ENCODE assay signal across 19 cellular contexts in the genomic region with DNA sequence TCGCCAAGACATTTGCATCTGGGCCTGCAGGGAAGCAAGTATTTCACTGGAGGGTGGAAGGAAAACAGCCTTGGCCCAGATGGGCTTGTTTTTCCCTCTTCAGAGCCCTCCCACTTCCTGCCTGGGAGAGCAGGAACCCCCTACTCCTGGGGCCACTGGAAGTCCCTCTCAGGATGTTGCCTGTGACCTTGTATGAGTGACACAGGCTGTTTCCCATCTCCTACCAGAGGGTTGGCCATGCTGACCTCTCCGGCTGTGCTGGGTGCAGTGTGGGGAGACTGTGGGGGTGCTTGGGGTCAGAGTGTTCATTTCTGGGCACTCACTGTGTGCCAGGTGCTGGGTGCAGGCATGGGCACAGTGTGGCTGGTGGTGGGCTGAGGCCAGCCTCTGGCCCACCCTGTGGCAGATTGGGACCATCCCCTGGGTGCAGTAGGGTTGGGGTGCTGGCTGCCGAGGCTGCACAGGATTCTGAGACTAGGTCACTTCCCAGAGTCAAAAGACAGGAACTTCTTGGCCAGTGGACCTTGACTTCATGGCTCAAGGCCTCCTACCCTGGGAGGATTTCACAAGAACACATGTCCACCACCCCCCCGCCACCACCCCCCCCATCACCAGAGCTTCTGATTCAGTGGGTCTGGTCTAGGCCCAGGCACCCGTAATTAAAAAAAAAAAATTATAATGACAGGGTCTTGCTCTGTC. TPM values are rescaled to one million over a fixed set of nuclear protein-coding genes. Genes with fewer than 3 reads are reported as not detected.
A peak's percentile ranks its signal among the peaks of the same experiment; 100 is the strongest.
DNase-seq lines count a peak whose midpoint lies in the region; ATAC-seq and TF ChIP-seq lines count a peak whose summit lies in the region.
"Had no signal": no experiment of that assay in that cellular context is flagged by ENCODE, and none has a peak within 500 bp of the region (broad histone marks: within the 10 kb centered on the region; RNA-seq: fewer than 3 reads in every experiment).

No MANE protein-coding gene starts in this region.

- in situ Hi-C loops in transverse colon (cut with MboI; ENCODE audit: low pct_ligation_motif_present in 1 of 4, low pct_unique_long_range_greater_than_20kb in 1 of 4, low sequenced_read_pairs in 3 of 4): no loop called here

- H3K27ac ChIP-seq in heart left ventricle (peak overlapping the region; percentile 64 to 92 (median 74)), transverse colon (peak overlapping the region; percentile 17 to 81 (median 64))

- no peak for TF ChIP-seq EP300 in transverse colon (IDR thresholded peaks at IDR 0.05; ENCODE audit: low read depth)

- H3K9ac ChIP-seq in mucosa of stomach (ENCODE audit: low read length): peak overlapping the region; percentile 26
- H3K9ac ChIP-seq: SK-N-SH had no signal

- H3K4me3 ChIP-seq in heart left ventricle (no peak overlapping the region), mucosa of stomach (ENCODE audit: low read length) (no peak overlapping the region), transverse colon (no peak overlapping the region), H7 (ENCODE audit: insufficient read depth, low read depth, low read length) (no peak overlapping the region)
- H3K4me3 ChIP-seq: mucosa of descending colon, pancreas had no signal

- H3K9me3 ChIP-seq in heart left ventricle: no peaks in the 10 kb centered on the region
- no peaks in the 10 kb centered on the region for H3K9me3 ChIP-seq in mucosa of stomach (ENCODE audit: control insufficient read depth, low read length)
- no peaks in the 10 kb centered on the region for H3K9me3 ChIP-seq in transverse colon
- H3K9me3 ChIP-seq: mucosa of descending colon, pancreas, SK-N-SH had no signal

- peak; percentile 46 for DNase-seq in UCSD-AML1 (lab: John Stamatoyannopoulos, UW; ENCODE audit: unreplicated experiment)
- peak in 4 of 5 donors; percentile 55 to 70 (median 63) for DNase-seq in heart left ventricle
- DNase-seq in transverse colon: no peak
- no peak for DNase-seq in hypothalamus (lab: John Stamatoyannopoulos, UW)
- DNase-seq in CD1c-positive myeloid dendritic cell (ENCODE audit: extremely low spot score): no peak
- no peak for DNase-seq in occipital lobe (lab: John Stamatoyannopoulos, UW)
- no peak for DNase-seq in H7
- DNase-seq: activated CD4-positive, alpha-beta memory T cell treated with anti-CD3 and anti-CD28 coated beads for 36 hours; activated naive CD8-positive, alpha-beta T cell treated with anti-CD3 and anti-CD28 coated beads, Interleukin-2, amount 50 U/mL, for 24 hours; DMS79; foreskin melanocyte; mucosa of descending colon; NCI-H146; pancreas; SK-N-SH had no signal

- H3K36me3 ChIP-seq in heart left ventricle (peaks cover 0 to 2% (median 0%) of the 10 kb centered on the region in 9 donors), mucosa of stomach (ENCODE audit: control insufficient read depth, insufficient read depth, low read length) (no peaks in the 10 kb centered on the region), transverse colon (no peaks in the 10 kb centered on the region), H7 (replicated peaks; ENCODE audit: control insufficient read depth, insufficient read depth, low read length) (no peaks in the 10 kb centered on the region)
- H3K36me3 ChIP-seq: pancreas had no signal

- H3K4me1 ChIP-seq in heart left ventricle: peaks cover 5 to 78% (median 60%) of the 10 kb centered on the region in 12 donors
- peaks cover 89% of the 10 kb centered on the region for H3K4me1 ChIP-seq in mucosa of stomach (ENCODE audit: control insufficient read depth, insufficient read depth, low read length)
- peaks cover 68 to 90% (median 79%) of the 10 kb centered on the region in 4 donors for H3K4me1 ChIP-seq in transverse colon

- no peak for TF ChIP-seq CTCF in heart left ventricle (IDR thresholded peaks at IDR 0.05)
- TF ChIP-seq CTCF in transverse colon (IDR thresholded peaks at IDR 0.05): no peak

- H3K27me3 ChIP-seq in heart left ventricle (no peaks in the 10 kb centered on the region), mucosa of stomach (ENCODE audit: control insufficient read depth, insufficient read depth, low read length) (no peaks in the 10 kb centered on the region), transverse colon (no peaks in the 10 kb centered on the region), H7 (ENCODE audit: control insufficient read depth, insufficient read depth, low read length) (no peaks in the 10 kb centered on the region)
- H3K27me3 ChIP-seq: pancreas had no signal

- peak; percentile 49 to 84 (median 57) for ATAC-seq in heart left ventricle
- ATAC-seq: activated naive CD8-positive, alpha-beta T cell treated with anti-CD3 and anti-CD28 coated beads, Interleukin-2, amount 50 U/mL, for 24 hours; mucosa of descending colon; pancreas had no signal

- intact Hi-C loops in heart left ventricle (cut with DNase I): no loop called here
- intact Hi-C loops in transverse colon (cut with DNase I; ENCODE audit: low total_unique reads): no loop called here

- TF ChIP-seq POLR2A in heart left ventricle (IDR thresholded peaks at IDR 0.05): no peak
- TF ChIP-seq POLR2A in transverse colon (IDR thresholded peaks at IDR 0.05): no peak

- WGBS in heart left ventricle, 4 donors: 48 to 67% (median 66%) methylated on average over 3 to 5 of the region's 5 CpGs
- 80% methylated on average over 5 of the region's 5 CpGs; no CpG with 5 or more reads in 1 of the 2 donors for WGBS in transverse colon (ENCODE audit: low coverage in 1 of 2), 2 donors

RNA-seq across cellular contexts. Expression of a gene that starts 10.2 kb away (rescaled TPM):
- total RNA-seq in heart left ventricle (10 to 100 TPM in 6 of 9 donors, 1 to 10 TPM in 3; 4.5 to 20.2 (median 11.1) TPM), transverse colon (100 to 1,000 TPM in 3 of 4 donors, 10 to 100 TPM in 1; 97.7 to 152 (median 148) TPM), occipital lobe (3.1 TPM)
- 10 to 100 TPM; 10.5 to 12.5 TPM for polyA plus RNA-seq in heart left ventricle
- total RNA-seq in H7 (2014; rRNA removed; shearing (Covaris generic)): 5.0 and 6.5 TPM in 2 replicates

RNA-seq across cellular contexts. Expression of a gene that starts 44.8 kb away (rescaled TPM):
- total RNA-seq in heart left ventricle (under 1 TPM in 4 of 9 donors, not detected in 5; 0.22 to 0.39 (median 0.29) TPM), transverse colon (100 to 1,000 TPM in 2 of 4 donors, 10 to 100 TPM in 2; 18.9 to 241 (median 78.9) TPM), occipital lobe (0.47 TPM)
- under 1 TPM; 0.11 to 0.15 TPM for polyA plus RNA-seq in heart left ventricle
- 0.48 TPM in 1 of 2 replicates, not detected in the other for total RNA-seq in H7 (2014; rRNA removed; shearing (Covaris generic))
- total RNA-seq: activated CD4-positive, alpha-beta memory T cell treated with anti-CD3 and anti-CD28 coated beads for 36 hours; activated T-helper 1 cell treated with anti-CD3 and anti-CD28 coated beads, Interleukin-12 subunit alpha, Interleukin-12 subunit beta, Interleukin-2, Interleukin-4 antibody, amounts not matched to agents 30 ng/mL and 10 ng/mL and 1 ng/mL, durations not matched to agents 14 hours and 24 hours and 36 hours; B cell; NCI-H460 had no signal

Comparison
In these comparisons a context has a peak if more than half of its experiments do, and no peak if none do; other contexts are left out.
1. DNase-seq: peak in UCSD-AML1 (single experiment) and heart left ventricle (4 of 5); none in transverse colon (single experiment), hypothalamus (0 of 51), CD1c-positive myeloid dendritic cell (single experiment), occipital lobe (single experiment) and H7 (single experiment).
2. RNA of a gene that starts 10.2 kb away (total RNA-seq): 97.7 to 152 TPM in transverse colon; 4.5 to 20.2 TPM in heart left ventricle, 5.0 to 6.5 TPM in H7 and 3.1 TPM in occipital lobe (single experiment); every median in the first group is over 4 times any median in the second.
3. RNA of a gene that starts 44.8 kb away (total RNA-seq): 18.9 to 241 TPM in transverse colon; 0.47 TPM in occipital lobe (single experiment), 0.22 to 0.39 TPM in heart left ventricle and 0.48 TPM in H7; every median in the first group is over 10 times any median in the second.